Comparison of ENCODE assay signal across 1 cellular context in the genomic region with DNA sequence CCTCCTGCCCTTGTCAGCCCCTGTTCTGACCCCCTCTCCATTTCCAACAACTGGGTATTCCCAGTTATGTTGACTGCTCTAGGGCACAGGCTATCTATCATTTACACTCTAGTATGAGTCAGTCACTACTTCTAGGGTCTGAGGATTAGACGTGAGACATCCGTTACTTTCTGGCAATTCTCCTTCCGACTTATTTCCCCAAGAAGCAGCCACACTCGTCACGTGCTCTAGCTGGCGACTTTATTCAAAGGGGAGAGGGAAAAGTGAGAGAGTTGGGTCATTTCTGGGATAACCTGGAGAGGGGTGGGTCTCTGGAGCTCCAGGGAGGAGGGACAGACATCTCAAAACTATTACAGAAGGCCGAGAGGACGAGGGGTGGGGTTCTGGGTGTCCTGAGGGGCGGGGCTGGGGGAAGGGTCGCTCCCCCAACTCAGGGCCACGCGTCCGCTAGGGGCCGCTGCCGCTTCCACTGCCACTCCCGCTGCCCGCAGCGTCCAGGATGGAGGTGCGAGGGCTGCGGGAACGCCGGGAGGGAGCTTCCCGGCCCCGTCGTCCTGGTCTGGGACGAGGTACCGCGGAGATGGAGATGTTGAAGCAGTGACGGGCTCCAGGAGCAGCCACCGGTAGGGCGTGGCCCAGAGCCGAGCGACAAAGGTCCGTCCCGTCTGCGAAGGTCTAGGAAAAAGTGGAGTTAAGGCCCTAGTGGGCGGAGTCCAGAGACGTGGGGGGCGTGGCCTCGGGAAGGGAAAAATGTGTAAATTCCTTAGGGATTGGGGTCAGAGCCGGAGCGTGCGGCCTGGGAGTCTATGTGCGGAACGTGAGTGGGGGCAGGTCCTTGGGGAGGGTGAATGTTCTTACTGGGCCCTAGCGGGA.
A peak's percentile ranks its signal among the peaks of the same experiment; 100 is the strongest.
TF ChIP-seq lines count a peak whose summit lies in the region.

No MANE protein-coding gene starts in this region.

TF ChIP-seq in WTC11, 78 proteins besides CTCF, POLR2A, EP300 and RAD21 (continues in another document):
- TF ChIP-seq, protein P1, sequence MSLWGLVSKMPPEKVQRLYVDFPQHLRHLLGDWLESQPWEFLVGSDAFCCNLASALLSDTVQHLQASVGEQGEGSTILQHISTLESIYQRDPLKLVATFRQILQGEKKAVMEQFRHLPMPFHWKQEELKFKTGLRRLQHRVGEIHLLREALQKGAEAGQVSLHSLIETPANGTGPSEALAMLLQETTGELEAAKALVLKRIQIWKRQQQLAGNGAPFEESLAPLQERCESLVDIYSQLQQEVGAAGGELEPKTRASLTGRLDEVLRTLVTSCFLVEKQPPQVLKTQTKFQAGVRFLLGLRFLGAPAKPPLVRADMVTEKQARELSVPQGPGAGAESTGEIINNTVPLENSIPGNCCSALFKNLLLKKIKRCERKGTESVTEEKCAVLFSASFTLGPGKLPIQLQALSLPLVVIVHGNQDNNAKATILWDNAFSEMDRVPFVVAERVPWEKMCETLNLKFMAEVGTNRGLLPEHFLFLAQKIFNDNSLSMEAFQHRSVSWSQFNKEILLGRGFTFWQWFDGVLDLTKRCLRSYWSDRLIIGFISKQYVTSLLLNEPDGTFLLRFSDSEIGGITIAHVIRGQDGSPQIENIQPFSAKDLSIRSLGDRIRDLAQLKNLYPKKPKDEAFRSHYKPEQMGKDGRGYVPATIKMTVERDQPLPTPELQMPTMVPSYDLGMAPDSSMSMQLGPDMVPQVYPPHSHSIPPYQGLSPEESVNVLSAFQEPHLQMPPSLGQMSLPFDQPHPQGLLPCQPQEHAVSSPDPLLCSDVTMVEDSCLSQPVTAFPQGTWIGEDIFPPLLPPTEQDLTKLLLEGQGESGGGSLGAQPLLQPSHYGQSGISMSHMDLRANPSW (CRISPR knock-in tag; conservative IDR thresholded peaks at IDR 0.05; ENCODE audit: low read depth) = no peak
- no peak for TF ChIP-seq NFYB (CRISPR knock-in tag; conservative IDR thresholded peaks at IDR 0.05; ENCODE audit: low read depth)
- TF ChIP-seq, protein P2, sequence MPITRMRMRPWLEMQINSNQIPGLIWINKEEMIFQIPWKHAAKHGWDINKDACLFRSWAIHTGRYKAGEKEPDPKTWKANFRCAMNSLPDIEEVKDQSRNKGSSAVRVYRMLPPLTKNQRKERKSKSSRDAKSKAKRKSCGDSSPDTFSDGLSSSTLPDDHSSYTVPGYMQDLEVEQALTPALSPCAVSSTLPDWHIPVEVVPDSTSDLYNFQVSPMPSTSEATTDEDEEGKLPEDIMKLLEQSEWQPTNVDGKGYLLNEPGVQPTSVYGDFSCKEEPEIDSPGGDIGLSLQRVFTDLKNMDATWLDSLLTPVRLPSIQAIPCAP (CRISPR knock-in tag; IDR thresholded peaks at IDR 0.05) = 0 out of 2 replicates have a peak, but pooled peaks have one; percentile 27
- TF ChIP-seq, protein P3, sequence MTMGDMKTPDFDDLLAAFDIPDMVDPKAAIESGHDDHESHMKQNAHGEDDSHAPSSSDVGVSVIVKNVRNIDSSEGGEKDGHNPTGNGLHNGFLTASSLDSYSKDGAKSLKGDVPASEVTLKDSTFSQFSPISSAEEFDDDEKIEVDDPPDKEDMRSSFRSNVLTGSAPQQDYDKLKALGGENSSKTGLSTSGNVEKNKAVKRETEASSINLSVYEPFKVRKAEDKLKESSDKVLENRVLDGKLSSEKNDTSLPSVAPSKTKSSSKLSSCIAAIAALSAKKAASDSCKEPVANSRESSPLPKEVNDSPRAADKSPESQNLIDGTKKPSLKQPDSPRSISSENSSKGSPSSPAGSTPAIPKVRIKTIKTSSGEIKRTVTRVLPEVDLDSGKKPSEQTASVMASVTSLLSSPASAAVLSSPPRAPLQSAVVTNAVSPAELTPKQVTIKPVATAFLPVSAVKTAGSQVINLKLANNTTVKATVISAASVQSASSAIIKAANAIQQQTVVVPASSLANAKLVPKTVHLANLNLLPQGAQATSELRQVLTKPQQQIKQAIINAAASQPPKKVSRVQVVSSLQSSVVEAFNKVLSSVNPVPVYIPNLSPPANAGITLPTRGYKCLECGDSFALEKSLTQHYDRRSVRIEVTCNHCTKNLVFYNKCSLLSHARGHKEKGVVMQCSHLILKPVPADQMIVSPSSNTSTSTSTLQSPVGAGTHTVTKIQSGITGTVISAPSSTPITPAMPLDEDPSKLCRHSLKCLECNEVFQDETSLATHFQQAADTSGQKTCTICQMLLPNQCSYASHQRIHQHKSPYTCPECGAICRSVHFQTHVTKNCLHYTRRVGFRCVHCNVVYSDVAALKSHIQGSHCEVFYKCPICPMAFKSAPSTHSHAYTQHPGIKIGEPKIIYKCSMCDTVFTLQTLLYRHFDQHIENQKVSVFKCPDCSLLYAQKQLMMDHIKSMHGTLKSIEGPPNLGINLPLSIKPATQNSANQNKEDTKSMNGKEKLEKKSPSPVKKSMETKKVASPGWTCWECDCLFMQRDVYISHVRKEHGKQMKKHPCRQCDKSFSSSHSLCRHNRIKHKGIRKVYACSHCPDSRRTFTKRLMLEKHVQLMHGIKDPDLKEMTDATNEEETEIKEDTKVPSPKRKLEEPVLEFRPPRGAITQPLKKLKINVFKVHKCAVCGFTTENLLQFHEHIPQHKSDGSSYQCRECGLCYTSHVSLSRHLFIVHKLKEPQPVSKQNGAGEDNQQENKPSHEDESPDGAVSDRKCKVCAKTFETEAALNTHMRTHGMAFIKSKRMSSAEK (CRISPR knock-in tag; IDR thresholded peaks at IDR 0.05; ENCODE audit: borderline replicate concordance) = no peak
- TF ChIP-seq SMAD4 (CRISPR knock-in tag; IDR thresholded peaks at IDR 0.05) = no peak
- TF ChIP-seq FOXK1 (CRISPR knock-in tag; IDR thresholded peaks at IDR 0.05) = no peak
- TF ChIP-seq ZNF263 (CRISPR knock-in tag; IDR thresholded peaks at IDR 0.05; ENCODE audit: low read depth) = no peak
- no peak for TF ChIP-seq TCF7 (CRISPR knock-in tag; IDR thresholded peaks at IDR 0.05; ENCODE audit: low read depth)
- TF ChIP-seq ESRRA (CRISPR knock-in tag; IDR thresholded peaks at IDR 0.05; ENCODE audit: borderline replicate concordance) = no peak
- TF ChIP-seq, protein P4, sequence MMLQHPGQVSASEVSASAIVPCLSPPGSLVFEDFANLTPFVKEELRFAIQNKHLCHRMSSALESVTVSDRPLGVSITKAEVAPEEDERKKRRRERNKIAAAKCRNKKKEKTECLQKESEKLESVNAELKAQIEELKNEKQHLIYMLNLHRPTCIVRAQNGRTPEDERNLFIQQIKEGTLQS (CRISPR knock-in tag; conservative IDR thresholded peaks at IDR 0.05) = no peak
- TF ChIP-seq, protein P5, sequence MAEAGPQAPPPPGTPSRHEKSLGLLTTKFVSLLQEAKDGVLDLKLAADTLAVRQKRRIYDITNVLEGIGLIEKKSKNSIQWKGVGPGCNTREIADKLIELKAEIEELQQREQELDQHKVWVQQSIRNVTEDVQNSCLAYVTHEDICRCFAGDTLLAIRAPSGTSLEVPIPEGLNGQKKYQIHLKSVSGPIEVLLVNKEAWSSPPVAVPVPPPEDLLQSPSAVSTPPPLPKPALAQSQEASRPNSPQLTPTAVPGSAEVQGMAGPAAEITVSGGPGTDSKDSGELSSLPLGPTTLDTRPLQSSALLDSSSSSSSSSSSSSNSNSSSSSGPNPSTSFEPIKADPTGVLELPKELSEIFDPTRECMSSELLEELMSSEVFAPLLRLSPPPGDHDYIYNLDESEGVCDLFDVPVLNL (CRISPR knock-in tag; IDR thresholded peaks at IDR 0.05; ENCODE audit: borderline replicate concordance, low read depth) = no peak
- TF ChIP-seq, protein P6, sequence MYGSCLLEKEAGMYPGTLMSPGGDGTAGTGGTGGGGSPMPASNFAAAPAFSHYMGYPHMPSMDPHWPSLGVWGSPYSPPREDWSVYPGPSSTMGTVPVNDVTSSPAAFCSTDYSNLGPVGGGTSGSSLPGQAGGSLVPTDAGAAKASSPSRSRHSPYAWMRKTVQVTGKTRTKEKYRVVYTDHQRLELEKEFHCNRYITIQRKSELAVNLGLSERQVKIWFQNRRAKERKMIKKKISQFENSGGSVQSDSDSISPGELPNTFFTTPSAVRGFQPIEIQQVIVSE (CRISPR knock-in tag; IDR thresholded peaks at IDR 0.05; ENCODE audit: borderline replicate concordance) = no peak
- TF ChIP-seq TP53 (CRISPR knock-in tag; IDR thresholded peaks at IDR 0.05) = no peak
- TF ChIP-seq, protein P7, sequence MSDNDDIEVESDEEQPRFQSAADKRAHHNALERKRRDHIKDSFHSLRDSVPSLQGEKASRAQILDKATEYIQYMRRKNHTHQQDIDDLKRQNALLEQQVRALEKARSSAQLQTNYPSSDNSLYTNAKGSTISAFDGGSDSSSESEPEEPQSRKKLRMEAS (CRISPR knock-in tag; IDR thresholded peaks at IDR 0.05) = peak; percentile 95
- TF ChIP-seq, protein P8, sequence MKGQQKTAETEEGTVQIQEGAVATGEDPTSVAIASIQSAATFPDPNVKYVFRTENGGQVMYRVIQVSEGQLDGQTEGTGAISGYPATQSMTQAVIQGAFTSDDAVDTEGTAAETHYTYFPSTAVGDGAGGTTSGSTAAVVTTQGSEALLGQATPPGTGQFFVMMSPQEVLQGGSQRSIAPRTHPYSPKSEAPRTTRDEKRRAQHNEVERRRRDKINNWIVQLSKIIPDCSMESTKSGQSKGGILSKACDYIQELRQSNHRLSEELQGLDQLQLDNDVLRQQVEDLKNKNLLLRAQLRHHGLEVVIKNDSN (CRISPR knock-in tag; IDR thresholded peaks at IDR 0.05) = peak; percentile 33; the same call in 1 of the 2 replicates
- TF ChIP-seq, protein P9, sequence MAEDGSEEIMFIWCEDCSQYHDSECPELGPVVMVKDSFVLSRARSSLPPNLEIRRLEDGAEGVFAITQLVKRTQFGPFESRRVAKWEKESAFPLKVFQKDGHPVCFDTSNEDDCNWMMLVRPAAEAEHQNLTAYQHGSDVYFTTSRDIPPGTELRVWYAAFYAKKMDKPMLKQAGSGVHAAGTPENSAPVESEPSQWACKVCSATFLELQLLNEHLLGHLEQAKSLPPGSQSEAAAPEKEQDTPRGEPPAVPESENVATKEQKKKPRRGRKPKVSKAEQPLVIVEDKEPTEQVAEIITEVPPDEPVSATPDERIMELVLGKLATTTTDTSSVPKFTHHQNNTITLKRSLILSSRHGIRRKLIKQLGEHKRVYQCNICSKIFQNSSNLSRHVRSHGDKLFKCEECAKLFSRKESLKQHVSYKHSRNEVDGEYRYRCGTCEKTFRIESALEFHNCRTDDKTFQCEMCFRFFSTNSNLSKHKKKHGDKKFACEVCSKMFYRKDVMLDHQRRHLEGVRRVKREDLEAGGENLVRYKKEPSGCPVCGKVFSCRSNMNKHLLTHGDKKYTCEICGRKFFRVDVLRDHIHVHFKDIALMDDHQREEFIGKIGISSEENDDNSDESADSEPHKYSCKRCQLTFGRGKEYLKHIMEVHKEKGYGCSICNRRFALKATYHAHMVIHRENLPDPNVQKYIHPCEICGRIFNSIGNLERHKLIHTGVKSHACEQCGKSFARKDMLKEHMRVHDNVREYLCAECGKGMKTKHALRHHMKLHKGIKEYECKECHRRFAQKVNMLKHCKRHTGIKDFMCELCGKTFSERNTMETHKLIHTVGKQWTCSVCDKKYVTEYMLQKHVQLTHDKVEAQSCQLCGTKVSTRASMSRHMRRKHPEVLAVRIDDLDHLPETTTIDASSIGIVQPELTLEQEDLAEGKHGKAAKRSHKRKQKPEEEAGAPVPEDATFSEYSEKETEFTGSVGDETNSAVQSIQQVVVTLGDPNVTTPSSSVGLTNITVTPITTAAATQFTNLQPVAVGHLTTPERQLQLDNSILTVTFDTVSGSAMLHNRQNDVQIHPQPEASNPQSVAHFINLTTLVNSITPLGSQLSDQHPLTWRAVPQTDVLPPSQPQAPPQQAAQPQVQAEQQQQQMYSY (CRISPR knock-in tag; IDR thresholded peaks at IDR 0.05) = 0 out of 2 replicates have a peak, but pooled peaks have one; percentile 20
- no peak for TF ChIP-seq JAZF1 (CRISPR knock-in tag; IDR thresholded peaks at IDR 0.05)
- TF ChIP-seq NFATC4 (CRISPR knock-in tag; IDR thresholded peaks at IDR 0.05) = no peak
- 0 out of 2 replicates have a peak, but pooled peaks have one; percentile 27 for TF ChIP-seq ZNF121 (CRISPR knock-in tag; IDR thresholded peaks at IDR 0.05)
- TF ChIP-seq ZNF416 (CRISPR knock-in tag; IDR thresholded peaks at IDR 0.05) = no peak
- TF ChIP-seq CREM (CRISPR knock-in tag; IDR thresholded peaks at IDR 0.05) = no peak
- TF ChIP-seq SMAD3 (CRISPR knock-in tag; IDR thresholded peaks at IDR 0.05; ENCODE audit: borderline replicate concordance) = no peak
- TF ChIP-seq ZNF396 (CRISPR knock-in tag; IDR thresholded peaks at IDR 0.05; ENCODE audit: borderline replicate concordance) = no peak
- TF ChIP-seq, protein P10, sequence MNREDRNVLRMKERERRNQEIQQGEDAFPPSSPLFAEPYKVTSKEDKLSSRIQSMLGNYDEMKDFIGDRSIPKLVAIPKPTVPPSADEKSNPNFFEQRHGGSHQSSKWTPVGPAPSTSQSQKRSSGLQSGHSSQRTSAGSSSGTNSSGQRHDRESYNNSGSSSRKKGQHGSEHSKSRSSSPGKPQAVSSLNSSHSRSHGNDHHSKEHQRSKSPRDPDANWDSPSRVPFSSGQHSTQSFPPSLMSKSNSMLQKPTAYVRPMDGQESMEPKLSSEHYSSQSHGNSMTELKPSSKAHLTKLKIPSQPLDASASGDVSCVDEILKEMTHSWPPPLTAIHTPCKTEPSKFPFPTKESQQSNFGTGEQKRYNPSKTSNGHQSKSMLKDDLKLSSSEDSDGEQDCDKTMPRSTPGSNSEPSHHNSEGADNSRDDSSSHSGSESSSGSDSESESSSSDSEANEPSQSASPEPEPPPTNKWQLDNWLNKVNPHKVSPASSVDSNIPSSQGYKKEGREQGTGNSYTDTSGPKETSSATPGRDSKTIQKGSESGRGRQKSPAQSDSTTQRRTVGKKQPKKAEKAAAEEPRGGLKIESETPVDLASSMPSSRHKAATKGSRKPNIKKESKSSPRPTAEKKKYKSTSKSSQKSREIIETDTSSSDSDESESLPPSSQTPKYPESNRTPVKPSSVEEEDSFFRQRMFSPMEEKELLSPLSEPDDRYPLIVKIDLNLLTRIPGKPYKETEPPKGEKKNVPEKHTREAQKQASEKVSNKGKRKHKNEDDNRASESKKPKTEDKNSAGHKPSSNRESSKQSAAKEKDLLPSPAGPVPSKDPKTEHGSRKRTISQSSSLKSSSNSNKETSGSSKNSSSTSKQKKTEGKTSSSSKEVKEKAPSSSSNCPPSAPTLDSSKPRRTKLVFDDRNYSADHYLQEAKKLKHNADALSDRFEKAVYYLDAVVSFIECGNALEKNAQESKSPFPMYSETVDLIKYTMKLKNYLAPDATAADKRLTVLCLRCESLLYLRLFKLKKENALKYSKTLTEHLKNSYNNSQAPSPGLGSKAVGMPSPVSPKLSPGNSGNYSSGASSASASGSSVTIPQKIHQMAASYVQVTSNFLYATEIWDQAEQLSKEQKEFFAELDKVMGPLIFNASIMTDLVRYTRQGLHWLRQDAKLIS (CRISPR knock-in tag; IDR thresholded peaks at IDR 0.05; ENCODE audit: borderline replicate concordance) = no peak
- no peak for TF ChIP-seq ZNF232 (CRISPR knock-in tag; IDR thresholded peaks at IDR 0.05)
- peak; percentile 67; the same call in 1 of the 2 replicates for TF ChIP-seq ETV6 (CRISPR knock-in tag; IDR thresholded peaks at IDR 0.05)
- TF ChIP-seq, protein P11, sequence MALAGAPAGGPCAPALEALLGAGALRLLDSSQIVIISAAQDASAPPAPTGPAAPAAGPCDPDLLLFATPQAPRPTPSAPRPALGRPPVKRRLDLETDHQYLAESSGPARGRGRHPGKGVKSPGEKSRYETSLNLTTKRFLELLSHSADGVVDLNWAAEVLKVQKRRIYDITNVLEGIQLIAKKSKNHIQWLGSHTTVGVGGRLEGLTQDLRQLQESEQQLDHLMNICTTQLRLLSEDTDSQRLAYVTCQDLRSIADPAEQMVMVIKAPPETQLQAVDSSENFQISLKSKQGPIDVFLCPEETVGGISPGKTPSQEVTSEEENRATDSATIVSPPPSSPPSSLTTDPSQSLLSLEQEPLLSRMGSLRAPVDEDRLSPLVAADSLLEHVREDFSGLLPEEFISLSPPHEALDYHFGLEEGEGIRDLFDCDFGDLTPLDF (CRISPR knock-in tag; IDR thresholded peaks at IDR 0.05) = no peak
- no peak for TF ChIP-seq FOXP1 (CRISPR knock-in tag; IDR thresholded peaks at IDR 0.05; ENCODE audit: borderline replicate concordance)
- TF ChIP-seq JUN (CRISPR knock-in tag; IDR thresholded peaks at IDR 0.05) = no peak
- 0 out of 2 replicates have a peak, but pooled peaks have one; percentile 80 for TF ChIP-seq CBFB (CRISPR knock-in tag; IDR thresholded peaks at IDR 0.05; ENCODE audit: low read depth)
- TF ChIP-seq NFE2L1 (CRISPR knock-in tag; IDR thresholded peaks at IDR 0.05) = no peak
